ENCODE assay signal across 17 cellular contexts in genomic region chr3:196774845-196775422, GRCh38. TPM values are rescaled to one million over a fixed set of nuclear protein-coding genes. Genes with fewer than 3 reads are reported as not detected.
DNase-seq lines count a peak whose midpoint lies in the region; ATAC-seq and TF ChIP-seq lines count a peak whose summit lies in the region.
"Had no signal": no experiment of that assay in that cellular context is flagged by ENCODE, and none has a peak within 500 bp of the region (broad histone marks: within the 10 kb centered on the region; RNA-seq: fewer than 3 reads in every experiment).

No MANE protein-coding gene starts in this region.

- H3K9ac ChIP-seq in HUES48 (ENCODE audit: low read depth, low read length), result no peak overlapping the region

- CTCF ChIA-PET in CD4-positive, alpha-beta T cell (lab: Charles Lee), result no interaction called here

- peaks cover 18% of the 10 kb centered on the region for H3K4me1 ChIP-seq in HUES48 (ENCODE audit: control insufficient read depth, insufficient read depth, low read length)
- H3K4me1 ChIP-seq in ascending aorta, result no peaks in the 10 kb centered on the region

- H3K4me3 ChIP-seq in HUES48 (ENCODE audit: low read depth, low read length) (no peak overlapping the region), ascending aorta (no peak overlapping the region)
- H3K4me3 ChIP-seq: gastroesophageal sphincter had no signal

- peaks cover 83% of the 10 kb centered on the region for H3K4me1 Mint-ChIP-seq in CD4-positive, alpha-beta T cell (ENCODE audit: low read depth)
- H3K4me1 Mint-ChIP-seq in dendritic cell treated with granulocyte-macrophage colony-stimulating factor and Interleukin-4, amounts not matched to agents 40 ng/mL and 50 ng/mL, for 4 days (ENCODE audit: low read depth), result peaks cover 71% of the 10 kb centered on the region
- peaks cover 60 to 68% of the 10 kb centered on the region in 2 donors for H3K4me1 Mint-ChIP-seq in natural killer cell treated with Interleukin-12 subunit alpha and Interleukin-12 subunit beta and Interleukin-15 and Interleukin-18, amount 100 ng/mL, for 72 hours (ENCODE audit: low read depth in 2 of 2)

- no peak overlapping the region for H3K27ac ChIP-seq in CD4-positive, alpha-beta T cell (ENCODE audit: low read depth, low read length)
- H3K27ac ChIP-seq in HUES48 (ENCODE audit: low read depth, low read length) (peak overlapping the region; percentile 24), ascending aorta (no peak overlapping the region)
- H3K27ac ChIP-seq: gastroesophageal sphincter had no signal

- H3K27ac Mint-ChIP-seq in CD4-positive, alpha-beta T cell, result peak overlapping the region; percentile 35
- peak overlapping the region; percentile 75 for H3K27ac Mint-ChIP-seq in dendritic cell treated with granulocyte-macrophage colony-stimulating factor and Interleukin-4, amounts not matched to agents 40 ng/mL and 50 ng/mL, for 4 days
- H3K27ac Mint-ChIP-seq in natural killer cell treated with Interleukin-12 subunit alpha and Interleukin-12 subunit beta and Interleukin-15 and Interleukin-18, amount 100 ng/mL, for 72 hours, result peak overlapping the region; percentile 27 to 40
- H3K27ac Mint-ChIP-seq: stimulated activated naive CD8-positive, alpha-beta T cell treated with anti-CD3 and anti-CD28 coated beads, Interleukin-15, amount 100 ng/mL, for 72 hours had no signal

- H3K27me3 Mint-ChIP-seq in CD4-positive, alpha-beta T cell, result no peaks in the 10 kb centered on the region
- H3K27me3 Mint-ChIP-seq in dendritic cell treated with granulocyte-macrophage colony-stimulating factor and Interleukin-4, amounts not matched to agents 40 ng/mL and 50 ng/mL, for 4 days, result no peaks in the 10 kb centered on the region
- no peaks in the 10 kb centered on the region for H3K27me3 Mint-ChIP-seq in natural killer cell treated with Interleukin-12 subunit alpha and Interleukin-12 subunit beta and Interleukin-15 and Interleukin-18, amount 100 ng/mL, for 72 hours
- H3K27me3 Mint-ChIP-seq: activated B cell treated with CpG ODN at 0.5 μM for 24 hours; stimulated activated naive CD8-positive, alpha-beta T cell treated with anti-CD3 and anti-CD28 coated beads, Interleukin-15, amount 100 ng/mL, for 72 hours had no signal

- POLR2A ChIA-PET in CD4-positive, alpha-beta T cell (lab: Charles Lee), result interaction anchor here (0.8 kb wide), 1 partner anchor 34 kb away, joined by 3 read pairs; no protein-coding TSS in a partner anchor

- H3K27me3 ChIP-seq in CD4-positive, alpha-beta T cell (ENCODE audit: control insufficient read depth, insufficient read depth, low read length), result no peaks in the 10 kb centered on the region
- H3K27me3 ChIP-seq in HUES48 (ENCODE audit: control insufficient read depth, insufficient read depth, low read length) (no peaks in the 10 kb centered on the region), ascending aorta (no peaks in the 10 kb centered on the region)
- H3K27me3 ChIP-seq: gastroesophageal sphincter had no signal

- no peak for DNase-seq in CD4-positive, alpha-beta T cell
- DNase-seq in natural killer cell treated with Interleukin-12 subunit alpha and Interleukin-12 subunit beta and Interleukin-15 and Interleukin-18, amount 100 ng/mL, for 72 hours (ENCODE audit: low spot score), result no peak
- no peak for DNase-seq in ascending aorta (ENCODE audit: low spot score in 2 of 2)
- DNase-seq in NCI-H1417 treated with DMSO at 0.1 percent for 48 hours (lab: John Stamatoyannopoulos, UW), result no peak
- no peak for DNase-seq in NCI-H748 treated with DMSO at 0.1 percent for 48 hours (lab: John Stamatoyannopoulos, UW)
- DNase-seq: activated B cell treated with CpG ODN at 0.5 μM for 24 hours; cerebellar nuclear complex; kidney glomerular epithelial cell; NCI-H1417; occipital lobe; stimulated activated CD4-positive, alpha-beta T cell treated with anti-CD3 and anti-CD28 coated beads, Interleukin-2, amount 100 ng/mL, for 24 hours; stimulated activated naive CD8-positive, alpha-beta T cell treated with anti-CD3 and anti-CD28 coated beads, Interleukin-15, amount 100 ng/mL, for 72 hours had no signal

- no peak for TF ChIP-seq CTCF in CD4-positive, alpha-beta T cell (IDR thresholded peaks at IDR 0.05)
- TF ChIP-seq CTCF in ascending aorta (IDR thresholded peaks at IDR 0.05), result no peak

- peaks cover 44% of the 10 kb centered on the region for H3K36me3 Mint-ChIP-seq in CD4-positive, alpha-beta T cell (ENCODE audit: low read depth)
- H3K36me3 Mint-ChIP-seq in dendritic cell treated with granulocyte-macrophage colony-stimulating factor and Interleukin-4, amounts not matched to agents 40 ng/mL and 50 ng/mL, for 4 days (ENCODE audit: low read depth), result peaks cover 55% of the 10 kb centered on the region
- peaks cover 4% of the 10 kb centered on the region for H3K36me3 Mint-ChIP-seq in natural killer cell treated with Interleukin-12 subunit alpha and Interleukin-12 subunit beta and Interleukin-15 and Interleukin-18, amount 100 ng/mL, for 72 hours

- no peak overlapping the region for H3K4me3 Mint-ChIP-seq in CD4-positive, alpha-beta T cell
- H3K4me3 Mint-ChIP-seq in dendritic cell treated with granulocyte-macrophage colony-stimulating factor and Interleukin-4, amounts not matched to agents 40 ng/mL and 50 ng/mL, for 4 days, result no peak overlapping the region
- H3K4me3 Mint-ChIP-seq in natural killer cell treated with Interleukin-12 subunit alpha and Interleukin-12 subunit beta and Interleukin-15 and Interleukin-18, amount 100 ng/mL, for 72 hours, result no peak overlapping the region
- H3K4me3 Mint-ChIP-seq: activated B cell treated with CpG ODN at 0.5 μM for 24 hours; activated T-helper 1 cell treated with anti-CD3 and anti-CD28 coated beads, Interleukin-12 subunit alpha, Interleukin-12 subunit beta, Interleukin-2, Interleukin-4 antibody, amounts not matched to agents 30 ng/mL and 10 ng/mL and 1 ng/mL, durations not matched to agents 14 hours and 24 hours and 36 hours; stimulated activated naive CD8-positive, alpha-beta T cell treated with anti-CD3 and anti-CD28 coated beads, Interleukin-15, amount 100 ng/mL, for 72 hours had no signal

- no peak for ATAC-seq in CD4-positive, alpha-beta T cell (ENCODE audit: poor library complexity)
- ATAC-seq in natural killer cell treated with Interleukin-12 subunit alpha and Interleukin-12 subunit beta and Interleukin-15 and Interleukin-18, amount 100 ng/mL, for 72 hours, result no peak
- ATAC-seq in GM19463 (IDR thresholded peaks at IDR 0.05; ENCODE audit: unreplicated experiment), result no peak
- ATAC-seq: gastroesophageal sphincter; stimulated activated naive CD8-positive, alpha-beta T cell treated with anti-CD3 and anti-CD28 coated beads, Interleukin-15, amount 100 ng/mL, for 72 hours had no signal

- H3K9me3 Mint-ChIP-seq in CD4-positive, alpha-beta T cell, result no peaks in the 10 kb centered on the region
- H3K9me3 Mint-ChIP-seq in dendritic cell treated with granulocyte-macrophage colony-stimulating factor and Interleukin-4, amounts not matched to agents 40 ng/mL and 50 ng/mL, for 4 days, result peaks cover 2% of the 10 kb centered on the region
- no peaks in the 10 kb centered on the region for H3K9me3 Mint-ChIP-seq in natural killer cell treated with Interleukin-12 subunit alpha and Interleukin-12 subunit beta and Interleukin-15 and Interleukin-18, amount 100 ng/mL, for 72 hours

- no peaks in the 10 kb centered on the region for H3K9me3 ChIP-seq in CD4-positive, alpha-beta T cell (ENCODE audit: control insufficient read depth, low read length)
- H3K9me3 ChIP-seq in HUES48 (ENCODE audit: control insufficient read depth, insufficient read depth, low read length) (peaks cover 9% of the 10 kb centered on the region), ascending aorta (no peaks in the 10 kb centered on the region)
- H3K9me3 ChIP-seq: gastroesophageal sphincter had no signal

- intact Hi-C loops in CD4-positive, alpha-beta T cell (cut with DNase I, micrococcal nuclease), result loop anchor here in 1 of 2 experiments (2.0 kb wide), 1 partner anchor 14 kb away; no protein-coding TSS in a partner anchor
- intact Hi-C loops in dendritic cell treated with granulocyte-macrophage colony-stimulating factor and Interleukin-4, amounts not matched to agents 40 ng/mL and 50 ng/mL, for 4 days (cut with micrococcal nuclease), result no loop called here
- intact Hi-C loops in ascending aorta (cut with DNase I), result no loop called here

- H3K36me3 ChIP-seq in HUES48 (ENCODE audit: control insufficient read depth, insufficient read depth, low read length), result peaks cover 8% of the 10 kb centered on the region
- H3K36me3 ChIP-seq in ascending aorta, result peaks cover 0 to 2% of the 10 kb centered on the region in 2 donors
- H3K36me3 ChIP-seq: gastroesophageal sphincter had no signal

RNA-seq across cellular contexts. Expression of gene PAK2, which starts 35.3 kb away (rescaled TPM):
- 10 to 100 TPM; 36.2 to 41.7 TPM for total RNA-seq in CD4-positive, alpha-beta T cell
- total RNA-seq in natural killer cell treated with Interleukin-12 subunit alpha and Interleukin-12 subunit beta and Interleukin-15 and Interleukin-18, amount 100 ng/mL, for 72 hours, result 10 to 100 TPM; 70.1 to 83.3 TPM
- 24.4 TPM for total RNA-seq in ascending aorta
